ENCODE assay signal across 8 cellular contexts in genomic region chr14:100238419-100239199, GRCh38. TPM values are rescaled to one million over a fixed set of nuclear protein-coding genes. Genes with fewer than 3 reads are reported as not detected.
DNase-seq lines count a peak whose midpoint lies in the region; ATAC-seq, FAIRE-seq and TF ChIP-seq lines count a peak whose summit lies in the region.

TSS of gene YY1 (plus strand) at chr14:100239144. CDS start at chr14:100239245, 101 bp downstream.

- dilution Hi-C loops in keratinocyte (cut with MboI; ENCODE audit: extremely low pct_ligation_motif_present, low sequenced_read_pairs): no loop called here

- peak within 1 kb of the TSS; percentile 89 for H3K27ac ChIP-seq in keratinocyte (ENCODE audit: control insufficient read depth, insufficient read depth, low read length)

- H3K9me1 ChIP-seq in keratinocyte (ENCODE audit: control insufficient read depth, extremely low read depth, insufficient read depth, low read length): peaks cover 2% of the 10 kb centered on the region

- H4K20me1 ChIP-seq in keratinocyte (ENCODE audit: control insufficient read depth, extremely low read depth, insufficient read depth, low read length): peaks cover 3% of the 10 kb centered on the region

- peaks cover 0 to 3% of the 10 kb centered on the region in 2 experiments for H3K36me3 ChIP-seq in keratinocyte (ENCODE audit: control insufficient read depth in 2 of 2, extremely low read depth in 1 of 2, insufficient read depth in 2 of 2, low read length in 2 of 2)

- peak within 1 kb of the TSS; percentile 41 for H3K4me2 ChIP-seq in keratinocyte (ENCODE audit: control insufficient read depth, extremely low read depth, insufficient read depth, low read depth, low read length)

- peaks cover 84% of the 10 kb centered on the region for H3K79me2 ChIP-seq in keratinocyte (ENCODE audit: control insufficient read depth, insufficient read depth, low read length)

- peak within 1 kb of the TSS; percentile 95 for H3K9ac ChIP-seq in keratinocyte (ENCODE audit: control insufficient read depth, extremely low read depth, insufficient read depth, low read length)

- peak within 1 kb of the TSS; percentile 95 for H3K27ac Mint-ChIP-seq in central memory CD8-positive, alpha-beta T cell (ENCODE audit: low read depth)

- H3K36me3 Mint-ChIP-seq in central memory CD8-positive, alpha-beta T cell (ENCODE audit: insufficient read depth): peaks cover 34% of the 10 kb centered on the region

- peak within 1 kb of the TSS; percentile 22 for H2AFZ ChIP-seq in keratinocyte (ENCODE audit: control insufficient read depth, low read length)

- DNase-seq in AML-193 (lab: John Stamatoyannopoulos, UW) (peak; percentile 96 to 97), NCI-H446 treated with DMSO at 0.1 percent for 48 hours (lab: John Stamatoyannopoulos, UW) (peak; percentile 98), keratinocyte (ENCODE audit: low read depth, low spot score) (no peak)
- DNase-seq in central memory CD8-positive, alpha-beta T cell (ENCODE audit: low spot score in 2 of 2): peak; percentile 97 to 99
- DNase-seq in stimulated activated CD4-positive, alpha-beta T cell treated with anti-CD3 and anti-CD28 coated beads, Interleukin-12 subunit alpha, Interleukin-12 subunit beta, amount 100 ng/mL, for 48 hours (ENCODE audit: low read depth in 2 of 3, low spot score in 1 of 3): peak; percentile 96 to 99 (median 98)

- ATAC-seq in HG03378 (IDR thresholded peaks at IDR 0.05; ENCODE audit: unreplicated experiment): peak; percentile 76
- ATAC-seq in activated CD4-positive, CD25-positive, alpha-beta regulatory T cell treated with anti-CD3 and anti-CD28 coated beads, Interleukin-2, amount 50 U/mL, for 24 hours: peak; percentile 90
- ATAC-seq in central memory CD8-positive, alpha-beta T cell (replicated peaks; ENCODE audit: extremely low read depth, poor library complexity, severe bottlenecking): peak; percentile 83

- TF ChIP-seq POLR2A in GM19099 (IDR thresholded peaks at IDR 0.05; ENCODE audit: extremely low read depth, insufficient read length, low read depth): peak; percentile 60

- peaks cover 57% of the 10 kb centered on the region for H3K4me1 Mint-ChIP-seq in central memory CD8-positive, alpha-beta T cell

- H3K27me3 ChIP-seq in keratinocyte (ENCODE audit: control insufficient read depth, extremely low read depth, insufficient read depth, low read length): no peaks in the 10 kb centered on the region

- H3K4me3 Mint-ChIP-seq in central memory CD8-positive, alpha-beta T cell: peak within 1 kb of the TSS; percentile 97

- no peaks in the 10 kb centered on the region for H3K9me3 Mint-ChIP-seq in central memory CD8-positive, alpha-beta T cell

- peak within 1 kb of the TSS; percentile 84 to 100 (median 99) for H3K4me3 ChIP-seq in keratinocyte (ENCODE audit: control insufficient read depth in 2 of 3, extremely low read depth in 1 of 3, insufficient read depth in 2 of 3, low read depth in 1 of 3, low read length in 3 of 3)

- H3K4me1 ChIP-seq in keratinocyte (ENCODE audit: control insufficient read depth, extremely low read depth, insufficient read depth, low read length): peaks cover 10% of the 10 kb centered on the region

- no peaks in the 10 kb centered on the region for H3K9me3 ChIP-seq in keratinocyte (ENCODE audit: control insufficient read depth, low read depth, low read length)

- TF ChIP-seq CTCF in keratinocyte (optimal IDR thresholded peaks at IDR 0.05 in 1 of 3, IDR thresholded peaks at IDR 0.05 in 1 of 3, conservative IDR thresholded peaks at IDR 0.05 in 1 of 3; ENCODE audit: extremely low read depth in 1 of 3, insufficient read depth in 2 of 3, low read length in 3 of 3): no peak

- H3K27me3 Mint-ChIP-seq in central memory CD8-positive, alpha-beta T cell: no peaks in the 10 kb centered on the region

- FAIRE-seq in keratinocyte (lab: Jason Lieb, UNC): no peak

RNA-seq across cellular contexts. Expression of gene YY1, which starts in this region (rescaled TPM):
- polyA plus RNA-seq in keratinocyte: 34.9 to 65.6 TPM (median 38.3 TPM) in 3 replicates
- polyA plus RNA-seq in keratinocyte (2011; ENCODE audit: low read depth): 168 TPM
- polyA plus RNA-seq in keratinocyte (2011; cell fraction: cytosol; rRNA removed): 36.2 and 61.6 TPM in 2 replicates
- polyA plus RNA-seq in keratinocyte (2011; cell fraction: nucleus; rRNA removed): 39.4 and 52.3 TPM in 2 replicates
- 42.1 and 62.3 TPM in 2 replicates for polyA plus RNA-seq in keratinocyte (2012; ENCODE audit: low replicate concordance)
- polyA minus RNA-seq in keratinocyte: 16.4 to 31.7 TPM (median 28.0 TPM) in 3 replicates
- polyA minus RNA-seq in keratinocyte (2011; cell fraction: cytosol; rRNA and poly(A)+ RNA removed): 28.0 TPM
- 21.8 and 31.6 TPM in 2 replicates for polyA minus RNA-seq in keratinocyte (2011; cell fraction: nucleus; rRNA and poly(A)+ RNA removed)
